ENCODE assay signal across 12 cellular contexts in genomic region chr3:34056181-34056910, GRCh38.
A peak's percentile ranks its signal among the peaks of the same experiment; 100 is the strongest.
DNase-seq lines count a peak whose midpoint lies in the region; ATAC-seq, FAIRE-seq and TF ChIP-seq lines count a peak whose summit lies in the region.
"Had no signal": no experiment of that assay in that cellular context is flagged by ENCODE, and none has a peak within 500 bp of the region (broad histone marks: within the 10 kb centered on the region; RNA-seq: fewer than 3 reads in every experiment).

No MANE protein-coding gene starts in this region.

- H3K4me2 ChIP-seq in DOHH2 (ENCODE audit: low read length), result peak overlapping the region; percentile 41

- TF ChIP-seq CTCF in DOHH2 (IDR thresholded peaks at IDR 0.05; ENCODE audit: low read depth, low read length, poor library complexity, severe bottlenecking), result no peak
- no peak for TF ChIP-seq CTCF in dorsolateral prefrontal cortex (IDR thresholded peaks at IDR 0.05 in 54 of 56, conservative IDR thresholded peaks at IDR 0.05 in 2 of 56; ENCODE audit: low read depth in 1 of 56, partially characterized antibody in 56 of 56)

- intact Hi-C loops in dorsolateral prefrontal cortex (cut with DNase I), result no loop called here

- H3K36me3 ChIP-seq in DOHH2 (ENCODE audit: control insufficient read depth, low read length), result no peaks in the 10 kb centered on the region

- H3K4me1 ChIP-seq in DOHH2 (ENCODE audit: control insufficient read depth, low read length), result peaks cover 20% of the 10 kb centered on the region

- H3K27me3 ChIP-seq in DOHH2 (ENCODE audit: control insufficient read depth, low read length), result no peaks in the 10 kb centered on the region
- H3K27me3 ChIP-seq in dorsolateral prefrontal cortex, result no peaks in the 10 kb centered on the region

- H3K9me2 ChIP-seq in DOHH2 (replicated peaks; ENCODE audit: control insufficient read depth, low read length), result no peaks in the 10 kb centered on the region

- no peaks in the 10 kb centered on the region for H3F3A ChIP-seq in DOHH2 (ENCODE audit: control insufficient read depth, insufficient read depth)

- peak overlapping the region; percentile 21 for H3K4me3 ChIP-seq in DOHH2 (ENCODE audit: low read length)
- H3K4me3 ChIP-seq in dorsolateral prefrontal cortex, result no peak overlapping the region

- H4K20me1 ChIP-seq in DOHH2 (ENCODE audit: control insufficient read depth, insufficient read depth, low read depth, low read length), result no peaks in the 10 kb centered on the region

- DNase-seq in NCI-H1092 treated with DMSO at 0.1 percent for 48 hours (lab: John Stamatoyannopoulos, UW) (no peak), urothelium cell line (ENCODE audit: low spot score) (no peak), dorsolateral prefrontal cortex (no peak)
- DNase-seq: aorta; NCI-H1048; stimulated activated naive CD4-positive, alpha-beta T cell treated with Interleukin-2 at 50 U/mL for 16 hours had no signal

- peak overlapping the region; percentile 13; the same call in 1 of the 2 replicates for H3K27ac ChIP-seq in DOHH2 (ENCODE audit: low read depth, low read length)
- no peak overlapping the region for H3K27ac ChIP-seq in dorsolateral prefrontal cortex

- H3K79me2 ChIP-seq in DOHH2 (ENCODE audit: control insufficient read depth, low read length), result no peaks in the 10 kb centered on the region

- ATAC-seq in GM19397 (IDR thresholded peaks at IDR 0.05; ENCODE audit: unreplicated experiment) (peak; percentile 25), HG02840 (IDR thresholded peaks at IDR 0.05; ENCODE audit: low FRiP score, unreplicated experiment) (peak; percentile 18), HG03565 (IDR thresholded peaks at IDR 0.05; ENCODE audit: unreplicated experiment) (peak; percentile 15), SK-N-SH treated with all-trans-retinoic acid at 6 μM for 48 hours (no peak)

- no peak for FAIRE-seq in urothelium cell line (lab: Jason Lieb, UNC)
- FAIRE-seq: endometrium had no signal

- H3K9me3 ChIP-seq in DOHH2 (ENCODE audit: control insufficient read depth, insufficient read depth, low read length), result no peaks in the 10 kb centered on the region

TF ChIP-seq in SK-N-SH treated with all-trans-retinoic acid at 6 μM for 48 hours, 23 proteins besides CTCF, POLR2A, EP300 and RAD21:
- TF ChIP-seq ZC3H10 (CRISPR knock-in tag; IDR thresholded peaks at IDR 0.05) (no peak), TOX (CRISPR knock-in tag; IDR thresholded peaks at IDR 0.05; ENCODE audit: borderline replicate concordance) (no peak), ZNF8 (CRISPR knock-in tag; IDR thresholded peaks at IDR 0.05) (no peak), GLIS3 (CRISPR knock-in tag; IDR thresholded peaks at IDR 0.05) (no peak), ZFP3 (CRISPR knock-in tag; IDR thresholded peaks at IDR 0.05) (no peak), ARNTL (CRISPR knock-in tag; IDR thresholded peaks at IDR 0.05; ENCODE audit: borderline replicate concordance, low read depth) (no peak), ZNF565 (CRISPR knock-in tag; conservative IDR thresholded peaks at IDR 0.05; ENCODE audit: low read depth) (no peak), CSRNP3 (CRISPR knock-in tag; IDR thresholded peaks at IDR 0.05) (no peak), BACH2 (CRISPR knock-in tag; IDR thresholded peaks at IDR 0.05; ENCODE audit: borderline replicate concordance) (no peak), TSHZ2 (CRISPR knock-in tag; IDR thresholded peaks at IDR 0.05) (no peak), SNAI2 (CRISPR knock-in tag; IDR thresholded peaks at IDR 0.05) (no peak), PATZ1 (CRISPR knock-in tag; IDR thresholded peaks at IDR 0.05; ENCODE audit: borderline replicate concordance) (no peak), TCF4 (CRISPR knock-in tag; IDR thresholded peaks at IDR 0.05; ENCODE audit: borderline replicate concordance) (no peak)
TF ChIP-seq in SK-N-SH treated with all-trans-retinoic acid at 6 μM for 48 hours: peak in this region for 0.
